In the genomic region with DNA sequence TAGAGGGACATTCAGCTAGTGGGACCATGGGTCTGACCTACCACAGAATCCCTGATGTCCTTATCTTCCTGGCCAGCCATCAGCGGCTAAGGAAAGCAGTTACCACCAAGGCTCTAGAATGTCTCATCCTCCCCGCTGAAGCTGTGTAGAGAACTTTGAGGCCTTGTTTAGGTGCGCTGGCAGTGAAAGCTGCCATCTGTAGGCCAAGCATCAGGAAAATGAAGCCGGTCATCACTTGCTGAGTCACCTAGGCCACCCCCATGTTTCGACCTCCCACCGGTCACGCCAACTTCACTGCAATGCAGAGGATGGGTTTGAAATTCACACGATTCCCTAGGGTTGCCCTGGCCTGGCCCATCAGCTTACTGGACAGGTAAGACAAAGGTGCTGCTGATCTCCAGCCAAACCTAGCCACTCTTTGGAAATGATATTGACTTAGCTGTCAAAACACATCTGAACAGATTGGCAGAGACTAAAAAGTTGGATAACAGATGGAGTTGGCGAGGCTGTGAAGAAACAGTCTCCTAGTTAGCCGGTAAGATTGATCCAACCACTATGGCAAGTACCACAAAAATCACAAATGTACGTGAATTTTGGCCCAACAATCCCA, we compare ENCODE assay signal across 1 cellular context.
A peak's percentile ranks its signal among the peaks of the same experiment; 100 is the strongest.
TF ChIP-seq lines count a peak whose summit lies in the region.

No MANE protein-coding gene starts in this region.

TF ChIP-seq in K562, 482 proteins besides CTCF, POLR2A, EP300 and RAD21:
- TF ChIP-seq NFRKB (IDR thresholded peaks at IDR 0.05; ENCODE audit: low read depth) (no peak), FIP1L1 (IDR thresholded peaks at IDR 0.05; ENCODE audit: low read depth, low read length, poor library complexity, severe bottlenecking) (no peak), ZNF408 (CRISPR knock-in tag; IDR thresholded peaks at IDR 0.05; ENCODE audit: low read depth) (no peak), ILK (tag; IDR thresholded peaks at IDR 0.05; ENCODE audit: borderline replicate concordance, low read depth) (no peak), CCNT2 (IDR thresholded peaks at IDR 0.05; ENCODE audit: borderline replicate concordance, extremely low read depth, insufficient read length, low read depth, low read length) (no peak), NFE2 (IDR thresholded peaks at IDR 0.05; ENCODE audit: low read depth) (peak; percentile 62), RBFOX2 (IDR thresholded peaks at IDR 0.05; ENCODE audit: low read depth, low read length) (no peak), C11orf30 (IDR thresholded peaks at IDR 0.05; ENCODE audit: low read depth) (0 out of 2 replicates have a peak, but pooled peaks have one; percentile 17), EGR1 (conservative IDR thresholded peaks at IDR 0.05) (0 out of 2 replicates have a peak, but pooled peaks have one; percentile 10), ZBTB7A (IDR thresholded peaks at IDR 0.05; ENCODE audit: borderline replicate concordance, control insufficient read depth, low read depth, low read length) (no peak), KLF1 (tag; IDR thresholded peaks at IDR 0.05) (no peak), ARNT (IDR thresholded peaks at IDR 0.05) (no peak)
- TF ChIP-seq, protein P1, sequence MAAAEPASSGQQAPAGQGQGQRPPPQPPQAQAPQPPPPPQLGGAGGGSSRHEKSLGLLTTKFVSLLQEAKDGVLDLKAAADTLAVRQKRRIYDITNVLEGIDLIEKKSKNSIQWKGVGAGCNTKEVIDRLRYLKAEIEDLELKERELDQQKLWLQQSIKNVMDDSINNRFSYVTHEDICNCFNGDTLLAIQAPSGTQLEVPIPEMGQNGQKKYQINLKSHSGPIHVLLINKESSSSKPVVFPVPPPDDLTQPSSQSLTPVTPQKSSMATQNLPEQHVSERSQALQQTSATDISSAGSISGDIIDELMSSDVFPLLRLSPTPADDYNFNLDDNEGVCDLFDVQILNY (CRISPR knock-in tag; IDR thresholded peaks at IDR 0.05): no peak
- TF ChIP-seq, protein P2, sequence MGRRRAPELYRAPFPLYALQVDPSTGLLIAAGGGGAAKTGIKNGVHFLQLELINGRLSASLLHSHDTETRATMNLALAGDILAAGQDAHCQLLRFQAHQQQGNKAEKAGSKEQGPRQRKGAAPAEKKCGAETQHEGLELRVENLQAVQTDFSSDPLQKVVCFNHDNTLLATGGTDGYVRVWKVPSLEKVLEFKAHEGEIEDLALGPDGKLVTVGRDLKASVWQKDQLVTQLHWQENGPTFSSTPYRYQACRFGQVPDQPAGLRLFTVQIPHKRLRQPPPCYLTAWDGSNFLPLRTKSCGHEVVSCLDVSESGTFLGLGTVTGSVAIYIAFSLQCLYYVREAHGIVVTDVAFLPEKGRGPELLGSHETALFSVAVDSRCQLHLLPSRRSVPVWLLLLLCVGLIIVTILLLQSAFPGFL (CRISPR knock-in tag; IDR thresholded peaks at IDR 0.05): no peak
- TF ChIP-seq, protein P3, sequence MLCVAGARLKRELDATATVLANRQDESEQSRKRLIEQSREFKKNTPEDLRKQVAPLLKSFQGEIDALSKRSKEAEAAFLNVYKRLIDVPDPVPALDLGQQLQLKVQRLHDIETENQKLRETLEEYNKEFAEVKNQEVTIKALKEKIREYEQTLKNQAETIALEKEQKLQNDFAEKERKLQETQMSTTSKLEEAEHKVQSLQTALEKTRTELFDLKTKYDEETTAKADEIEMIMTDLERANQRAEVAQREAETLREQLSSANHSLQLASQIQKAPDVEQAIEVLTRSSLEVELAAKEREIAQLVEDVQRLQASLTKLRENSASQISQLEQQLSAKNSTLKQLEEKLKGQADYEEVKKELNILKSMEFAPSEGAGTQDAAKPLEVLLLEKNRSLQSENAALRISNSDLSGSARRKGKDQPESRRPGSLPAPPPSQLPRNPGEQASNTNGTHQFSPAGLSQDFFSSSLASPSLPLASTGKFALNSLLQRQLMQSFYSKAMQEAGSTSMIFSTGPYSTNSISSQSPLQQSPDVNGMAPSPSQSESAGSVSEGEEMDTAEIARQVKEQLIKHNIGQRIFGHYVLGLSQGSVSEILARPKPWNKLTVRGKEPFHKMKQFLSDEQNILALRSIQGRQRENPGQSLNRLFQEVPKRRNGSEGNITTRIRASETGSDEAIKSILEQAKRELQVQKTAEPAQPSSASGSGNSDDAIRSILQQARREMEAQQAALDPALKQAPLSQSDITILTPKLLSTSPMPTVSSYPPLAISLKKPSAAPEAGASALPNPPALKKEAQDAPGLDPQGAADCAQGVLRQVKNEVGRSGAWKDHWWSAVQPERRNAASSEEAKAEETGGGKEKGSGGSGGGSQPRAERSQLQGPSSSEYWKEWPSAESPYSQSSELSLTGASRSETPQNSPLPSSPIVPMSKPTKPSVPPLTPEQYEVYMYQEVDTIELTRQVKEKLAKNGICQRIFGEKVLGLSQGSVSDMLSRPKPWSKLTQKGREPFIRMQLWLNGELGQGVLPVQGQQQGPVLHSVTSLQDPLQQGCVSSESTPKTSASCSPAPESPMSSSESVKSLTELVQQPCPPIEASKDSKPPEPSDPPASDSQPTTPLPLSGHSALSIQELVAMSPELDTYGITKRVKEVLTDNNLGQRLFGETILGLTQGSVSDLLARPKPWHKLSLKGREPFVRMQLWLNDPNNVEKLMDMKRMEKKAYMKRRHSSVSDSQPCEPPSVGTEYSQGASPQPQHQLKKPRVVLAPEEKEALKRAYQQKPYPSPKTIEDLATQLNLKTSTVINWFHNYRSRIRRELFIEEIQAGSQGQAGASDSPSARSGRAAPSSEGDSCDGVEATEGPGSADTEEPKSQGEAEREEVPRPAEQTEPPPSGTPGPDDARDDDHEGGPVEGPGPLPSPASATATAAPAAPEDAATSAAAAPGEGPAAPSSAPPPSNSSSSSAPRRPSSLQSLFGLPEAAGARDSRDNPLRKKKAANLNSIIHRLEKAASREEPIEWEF (CRISPR knock-in tag; IDR thresholded peaks at IDR 0.05): no peak
- TF ChIP-seq, protein P4, sequence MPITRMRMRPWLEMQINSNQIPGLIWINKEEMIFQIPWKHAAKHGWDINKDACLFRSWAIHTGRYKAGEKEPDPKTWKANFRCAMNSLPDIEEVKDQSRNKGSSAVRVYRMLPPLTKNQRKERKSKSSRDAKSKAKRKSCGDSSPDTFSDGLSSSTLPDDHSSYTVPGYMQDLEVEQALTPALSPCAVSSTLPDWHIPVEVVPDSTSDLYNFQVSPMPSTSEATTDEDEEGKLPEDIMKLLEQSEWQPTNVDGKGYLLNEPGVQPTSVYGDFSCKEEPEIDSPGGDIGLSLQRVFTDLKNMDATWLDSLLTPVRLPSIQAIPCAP (CRISPR knock-in tag; IDR thresholded peaks at IDR 0.05; ENCODE audit: borderline replicate concordance): no peak
